In the genomic region with DNA sequence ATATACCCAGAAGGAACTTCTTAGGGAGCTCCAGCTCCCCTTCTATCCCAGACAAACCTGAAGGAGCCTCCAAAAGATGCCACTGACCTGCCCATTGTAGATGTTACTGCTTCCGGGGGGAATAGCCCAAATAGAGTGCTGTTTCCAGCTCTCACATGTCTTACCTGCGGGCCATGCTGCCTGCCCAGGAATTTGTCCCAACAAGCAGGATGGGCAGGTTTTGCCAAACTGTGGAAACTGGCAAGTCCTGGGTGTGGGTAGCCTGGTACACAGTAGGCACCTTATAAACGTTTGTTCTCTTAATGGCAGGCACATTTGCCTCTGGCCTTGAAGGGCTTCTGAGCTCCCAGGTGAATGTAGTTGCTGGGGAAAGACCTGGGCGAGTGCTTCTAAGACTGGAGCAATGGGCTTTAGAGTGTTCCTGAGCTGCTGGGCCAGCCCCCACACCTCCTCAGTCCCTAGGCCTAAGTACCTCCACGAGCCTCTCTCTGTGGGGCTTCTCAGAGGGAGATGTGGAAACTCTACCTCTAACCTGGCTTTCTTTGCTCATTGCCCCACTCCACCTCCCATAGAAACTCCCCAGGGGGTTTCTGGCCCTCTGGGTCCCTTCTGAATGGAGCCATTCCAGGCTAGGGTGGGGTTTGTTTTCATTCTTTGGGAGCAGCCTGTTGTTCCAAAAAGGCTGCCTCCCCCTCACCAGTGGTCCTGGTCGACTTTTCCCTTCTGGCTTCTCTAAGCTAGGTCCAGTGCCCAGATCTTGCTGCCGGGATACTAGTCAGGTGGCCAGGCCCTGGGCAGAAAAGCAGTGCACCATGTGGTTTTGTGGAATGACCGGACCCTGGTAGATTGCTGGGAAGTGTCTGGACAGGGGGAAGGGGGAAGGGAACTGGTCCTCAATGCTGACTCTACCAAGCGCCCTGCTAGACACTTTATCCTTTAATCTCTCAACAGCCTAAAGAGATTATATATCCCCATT, we compare ENCODE assay signal across 10 cellular contexts.
DNase-seq lines count a peak whose midpoint lies in the region; ATAC-seq and TF ChIP-seq lines count a peak whose summit lies in the region.
"Had no signal": no experiment of that assay in that cellular context is flagged by ENCODE, and none has a peak within 500 bp of the region (broad histone marks: within the 10 kb centered on the region; RNA-seq: fewer than 3 reads in every experiment).

No MANE protein-coding gene starts in this region.

- no peak overlapping the region for H3K27ac ChIP-seq in MM.1S (ENCODE audit: low read length)

- H4K20me1 ChIP-seq in MM.1S (ENCODE audit: insufficient read depth, low read length), result no peaks in the 10 kb centered on the region

- peaks cover 49% of the 10 kb centered on the region for H3K79me2 ChIP-seq in MM.1S (ENCODE audit: low read length)

- no peak overlapping the region for H3K9ac ChIP-seq in MM.1S (ENCODE audit: low read length)

- intact Hi-C loops in head of caudate nucleus (cut with DNase I), result no loop called here

- no peaks in the 10 kb centered on the region for H3F3A ChIP-seq in MM.1S (ENCODE audit: insufficient read depth, low read length)

- TF ChIP-seq CTCF in WI38 (IDR thresholded peaks at IDR 0.05; ENCODE audit: low read depth, low read length) (no peak), MM.1S (IDR thresholded peaks at IDR 0.05; ENCODE audit: low read length) (no peak)

- no peaks in the 10 kb centered on the region for H3K4me1 ChIP-seq in MM.1S (ENCODE audit: low read length)

- H3K36me3 ChIP-seq in MM.1S (replicated peaks; ENCODE audit: insufficient read depth, low read length), result no peaks in the 10 kb centered on the region

- no peaks in the 10 kb centered on the region for H3K9me2 ChIP-seq in MM.1S (replicated peaks; ENCODE audit: insufficient read depth, low read length)

- no peak overlapping the region for H3K4me2 ChIP-seq in MM.1S (ENCODE audit: low read depth, low read length)

- ATAC-seq in HG03442 (IDR thresholded peaks at IDR 0.05; ENCODE audit: unreplicated experiment), result no peak

- DNase-seq in AG20443 (ENCODE audit: low spot score) (peak; percentile 18), head of caudate nucleus (peak in 28 of 42 donors; percentile 23 to 78 (median 48)), pons (ENCODE audit: low spot score) (peak; percentile 48), SW 1271 (lab: John Stamatoyannopoulos, UW) (no peak), MM.1S (no peak)
- DNase-seq in activated effector memory CD4-positive, alpha-beta T cell treated with anti-CD3 and anti-CD28 coated beads, Interleukin-2, amount 50 U/mL, for 16 hours, result no peak
- DNase-seq: activated naive CD4-positive, alpha-beta T cell treated with anti-CD3 and anti-CD28 coated beads, Interleukin-2, amount 10 ng/mL, durations not matched to agents 7 days and 5 days; NCI-H187 treated with DMSO at 0.1 percent for 48 hours had no signal

- H2AFZ ChIP-seq in MM.1S (ENCODE audit: low read length), result no peak overlapping the region

- no peaks in the 10 kb centered on the region for H3K9me3 ChIP-seq in MM.1S (replicated peaks; ENCODE audit: insufficient read depth, low read length)

- H3K27me3 ChIP-seq in MM.1S (replicated peaks; ENCODE audit: insufficient read depth, low read length), result no peaks in the 10 kb centered on the region

- H3K4me3 ChIP-seq in WI38 (ENCODE audit: low read depth, low read length) (peak overlapping the region; percentile 74), MM.1S (ENCODE audit: low read length) (no peak overlapping the region)

Comparison
In these comparisons a context has a peak if more than half of its experiments do, and no peak if none do; other contexts are left out.
1. DNase-seq: peak in AG20443 (single experiment), head of caudate nucleus (28 of 42) and pons (single experiment); none in SW 1271 (0 of 2), activated effector memory CD4-positive, alpha-beta T cell treated with anti-CD3 and anti-CD28 coated beads, Interleukin-2, amount 50 U/mL, for 16 hours (single experiment) and MM.1S (single experiment).